In genomic region chr3:129441215-129441614, GRCh38 we compare ENCODE assay signal across 8 cellular contexts. TPM values are rescaled to one million over a fixed set of nuclear protein-coding genes. Genes with fewer than 3 reads are reported as not detected.
A peak's percentile ranks its signal among the peaks of the same experiment; 100 is the strongest.
DNase-seq lines count a peak whose midpoint lies in the region; ATAC-seq and TF ChIP-seq lines count a peak whose summit lies in the region.

No MANE protein-coding gene starts in this region.

- BruUV-seq in IMR-90 (replicated peaks; lab: Mats Ljungman, UMichigan), result no TSS peak

- dilution Hi-C loops in IMR-90 (cut with HindIII; ENCODE audit: low sequenced_read_pairs, unreplicated experiment), result no loop called here

- H3K56ac ChIP-seq in IMR-90 (ENCODE audit: extremely low read depth, insufficient read depth, low read length) (peak overlapping the region; percentile 83; the same call in 1 of the 2 replicates), mesendoderm (ENCODE audit: low read length) (peak overlapping the region; percentile 75)

- peak overlapping the region; percentile 92 for H2BK5ac ChIP-seq in IMR-90 (ENCODE audit: low read depth, low read length, poor library complexity, severe bottlenecking)
- H2BK5ac ChIP-seq in mesendoderm (ENCODE audit: low read length), result no peak overlapping the region

- no peaks in the 10 kb centered on the region for H4K20me1 ChIP-seq in IMR-90 (ENCODE audit: insufficient read depth, low read length)

- intact Hi-C loops in IMR-90 (cut with micrococcal nuclease), result loop anchor here (2.0 to 5.0 kb wide), 5 partner anchors 46 to 386 kb away; no protein-coding TSS in a partner anchor

- H3K79me2 ChIP-seq in mesendoderm (ENCODE audit: control insufficient read depth, insufficient read depth, low read length), result peaks cover 12% of the 10 kb centered on the region

- no peak for TF ChIP-seq RAD21 in IMR-90 (IDR thresholded peaks at IDR 0.05; ENCODE audit: low read length)

- H2AK5ac ChIP-seq in IMR-90 (ENCODE audit: low read depth, low read length) (peak overlapping the region; percentile 92), mesendoderm (ENCODE audit: low read length) (no peak overlapping the region)

- H3K4me1 ChIP-seq in IMR-90 (ENCODE audit: control insufficient read depth, insufficient read depth, low read length) (peaks cover 4% of the 10 kb centered on the region), mesendoderm (ENCODE audit: control insufficient read depth, low read depth, low read length) (peaks cover 6% of the 10 kb centered on the region)

- H2BK20ac ChIP-seq in IMR-90 (ENCODE audit: low read depth, low read length), result peak overlapping the region; percentile 61; the same call in 1 of the 2 replicates

- H4K5ac ChIP-seq in IMR-90 (ENCODE audit: low read depth, low read length) (peak overlapping the region; percentile 60; the same call in 1 of the 2 replicates), mesendoderm (ENCODE audit: low read length) (no peak overlapping the region)

- peak overlapping the region; percentile 81 for H3K14ac ChIP-seq in IMR-90 (replicated peaks; ENCODE audit: low read depth, low read length)

- H3K4me2 ChIP-seq in IMR-90 (ENCODE audit: low read depth, low read length) (peak overlapping the region; percentile 80), mesendoderm (ENCODE audit: low read length) (no peak overlapping the region)

- H3K79me1 ChIP-seq in IMR-90 (ENCODE audit: low read depth in 1 of 2, low read length in 2 of 2), result peaks cover 24 to 70% of the 10 kb centered on the region in 2 experiments
- H3K79me1 ChIP-seq in mesendoderm (ENCODE audit: low read length), result peaks cover 4% of the 10 kb centered on the region

- no peak for TF ChIP-seq POLR2A in IMR-90 (IDR thresholded peaks at IDR 0.05; ENCODE audit: low read depth, low read length)

- peak overlapping the region; percentile 79 for H3K9ac ChIP-seq in IMR-90 (ENCODE audit: low read depth, low read length)
- peak overlapping the region; percentile 93 for H3K9ac ChIP-seq in mesendoderm (ENCODE audit: low read length)

- CTCF ChIA-PET in IMR-90 (lab: Yijun Ruan, JAX), result interaction anchor here (0.9 to 1.8 kb wide), 4 partner anchors 31 to 58 kb away, joined by 3 to 6 read pairs (median 4); no protein-coding TSS in a partner anchor

- H3K27ac ChIP-seq in IMR-90 (ENCODE audit: insufficient read depth, low read length) (peak overlapping the region; percentile 81), mesendoderm (ENCODE audit: low read depth, low read length) (no peak overlapping the region)

- POLR2A ChIA-PET in IMR-90 (lab: Charles Lee; ENCODE audit: unreplicated experiment), result no interaction called here

- H2AFZ ChIP-seq in IMR-90 (replicated peaks; ENCODE audit: low read length, poor library complexity), result peak overlapping the region; percentile 76

- H4K8ac ChIP-seq in IMR-90 (ENCODE audit: low read depth in 2 of 2, low read length in 2 of 2), result peak overlapping the region; percentile 36 to 83; a peak in 3 of 4 replicates
- no peak overlapping the region for H4K8ac ChIP-seq in mesendoderm (ENCODE audit: low read depth, low read length)

- peak overlapping the region; percentile 83; the same call in 2 of the 3 replicates for H2BK15ac ChIP-seq in IMR-90 (ENCODE audit: low read depth, low read length)
- no peak overlapping the region for H2BK15ac ChIP-seq in mesendoderm (replicated peaks; ENCODE audit: low read depth)

- no peaks in the 10 kb centered on the region for H3K9me3 ChIP-seq in IMR-90 (ENCODE audit: control insufficient read depth, insufficient read depth, low read length)

- no peak overlapping the region for H2AK9ac ChIP-seq in IMR-90 (replicated peaks; ENCODE audit: low read depth, low read length, poor library complexity)

- DNase-seq in AML-193 (lab: John Stamatoyannopoulos, UW) (peak; percentile 31 to 59), IMR-90 (no peak), astrocyte of the cerebellum (ENCODE audit: low read depth) (no peak), mesendoderm (no peak), occipital lobe (lab: John Stamatoyannopoulos, UW) (no peak)
- DNase-seq in stimulated activated CD4-positive, alpha-beta T cell treated with anti-CD3 and anti-CD28 coated beads, Interleukin-12 subunit alpha, Interleukin-12 subunit beta, amount 100 ng/mL, for 4 hours, result no peak

- H3K18ac ChIP-seq in IMR-90 (ENCODE audit: low read depth, low read length) (peak overlapping the region; percentile 44; the same call in 1 of the 2 replicates), mesendoderm (ENCODE audit: low read length) (no peak overlapping the region)

- peak overlapping the region; percentile 92 for H3K4ac ChIP-seq in IMR-90 (ENCODE audit: low read depth, low read length)
- H3K4ac ChIP-seq in mesendoderm (ENCODE audit: low read depth, low read length), result no peak overlapping the region

- peak overlapping the region; percentile 40; the same call in 1 of the 2 replicates for H4K91ac ChIP-seq in IMR-90 (ENCODE audit: insufficient read depth, low read depth, low read length)

- ATAC-seq in IMR-90 (ENCODE audit: low read depth) (no peak), GM18517 (IDR thresholded peaks at IDR 0.05; ENCODE audit: unreplicated experiment) (no peak), GM21576 (IDR thresholded peaks at IDR 0.05; ENCODE audit: unreplicated experiment) (no peak)

- peaks cover 6% of the 10 kb centered on the region; the same call in 1 of the 2 replicates for H3K9me1 ChIP-seq in IMR-90 (ENCODE audit: insufficient read depth, low read length)

- H3K4me3 ChIP-seq in IMR-90 (ENCODE audit: insufficient read depth, low read depth, low read length) (peak overlapping the region; percentile 62), astrocyte of the cerebellum (ENCODE audit: low read depth, low read length) (peak overlapping the region; percentile 97), mesendoderm (ENCODE audit: low read length) (no peak overlapping the region)

- in situ Hi-C loops in IMR-90 (cut with MboI; ENCODE audit: low sequenced_read_pairs), result no loop called here
- in situ Hi-C loops in astrocyte of the cerebellum (cut with HindIII; ENCODE audit: low sequenced_read_pairs), result loop anchor here (25.0 kb wide), 1 partner anchor 396 kb away; no protein-coding TSS in a partner anchor

- no peaks in the 10 kb centered on the region for H3K27me3 ChIP-seq in IMR-90 (ENCODE audit: control insufficient read depth, insufficient read depth, low read length)
- no peaks in the 10 kb centered on the region for H3K27me3 ChIP-seq in mesendoderm (ENCODE audit: insufficient read depth, low read length, poor library complexity)

- TF ChIP-seq CTCF in IMR-90 (conservative IDR thresholded peaks at IDR 0.05; ENCODE audit: low read depth, low read length) (no peak), astrocyte of the cerebellum (IDR thresholded peaks at IDR 0.05; ENCODE audit: low read depth, low read length, missing control alignments) (no peak)

- H3K36me3 ChIP-seq in IMR-90 (ENCODE audit: control insufficient read depth, insufficient read depth, low read length), result peaks cover 6% of the 10 kb centered on the region; the same call in 1 of the 2 replicates
- peaks cover 2% of the 10 kb centered on the region for H3K36me3 ChIP-seq in mesendoderm (ENCODE audit: control insufficient read depth, insufficient read depth, low read length)

- H3K23ac ChIP-seq in IMR-90 (ENCODE audit: low read depth, low read length) (peak overlapping the region; percentile 97), mesendoderm (ENCODE audit: low read length) (no peak overlapping the region)

- H2BK120ac ChIP-seq in IMR-90 (ENCODE audit: low read depth, low read length), result peak overlapping the region; percentile 53
- H2BK120ac ChIP-seq in mesendoderm (ENCODE audit: low read depth, low read length), result no peak overlapping the region

- WGBS in IMR-90 (ENCODE audit: extremely low coverage in 2 of 2, insufficient read length in 1 of 2), 2 experiments, result 60% methylated on average over 1 of the region's 9 CpGs; no CpG with 5 or more reads in 1 of the 2 experiments
- WGBS in mesendoderm (ENCODE audit: extremely low coverage, insufficient coverage, low lambda C conversion rate), result no CpG with 5 or more reads among the region's 9 CpGs

TF ChIP-seq in IMR-90, 13 proteins besides CTCF, POLR2A, EP300 and RAD21:
- TF ChIP-seq CEBPB (IDR thresholded peaks at IDR 0.05; ENCODE audit: low read depth, low read length), result no peak
- 0 out of 2 replicates have a peak, but pooled peaks have one; percentile 10 for TF ChIP-seq MAFK (IDR thresholded peaks at IDR 0.05; ENCODE audit: low read depth, low read length)
TF ChIP-seq in IMR-90: peak in this region for 1.

RNA-seq across cellular contexts. Expression of gene IFT122, which starts 1.2 kb away (rescaled TPM):
- 27.2 and 28.0 TPM in 2 replicates for total RNA-seq in IMR-90 (2012; rRNA removed)
- 16.8 and 17.1 TPM in 2 replicates for polyA plus RNA-seq in IMR-90 (2012; rRNA removed)
- polyA plus RNA-seq in IMR-90 (2012; cell fraction: cytosol; rRNA removed), result 12.3 and 16.3 TPM in 2 replicates
- 63.8 and 113 TPM in 2 replicates for polyA plus RNA-seq in IMR-90 (2012; cell fraction: nucleus; rRNA removed; ENCODE audit: low replicate concordance)
- 14.8 TPM for polyA plus RNA-seq in mesendoderm (2013, experiment 1 of 2)
- 14.7 TPM for polyA plus RNA-seq in mesendoderm (2013, experiment 2 of 2)
- total RNA-seq in occipital lobe, result 23.7 TPM

RNA-seq across cellular contexts. Expression of gene MBD4, which starts 1.5 kb away (rescaled TPM):
- total RNA-seq in IMR-90 (2012; rRNA removed) (13.8 and 22.2 TPM in 2 replicates), occipital lobe (29.0 TPM)
- 14.9 and 15.0 TPM in 2 replicates for polyA plus RNA-seq in IMR-90 (2012; rRNA removed)
- polyA plus RNA-seq in IMR-90 (2012; cell fraction: cytosol; rRNA removed), result 6.9 and 10.6 TPM in 2 replicates
- polyA plus RNA-seq in IMR-90 (2012; cell fraction: nucleus; rRNA removed; ENCODE audit: low replicate concordance), result 30.3 and 65.5 TPM in 2 replicates
- polyA plus RNA-seq in mesendoderm (2013, experiment 1 of 2), result 44.4 TPM
- 43.9 TPM for polyA plus RNA-seq in mesendoderm (2013, experiment 2 of 2)

RNA-seq across cellular contexts. Expression of gene EFCAB12, which starts 12.8 kb away (rescaled TPM):
- total RNA-seq in IMR-90 (2012; rRNA removed) (under 0.01 TPM in 2 replicates), occipital lobe (0.16 TPM)
- 0.09 and 0.17 TPM in 2 replicates for polyA plus RNA-seq in IMR-90 (2012; rRNA removed)
- polyA plus RNA-seq in IMR-90 (2012; cell fraction: cytosol; rRNA removed), result 0.02 and 0.04 TPM in 2 replicates
- 0.41 and 0.62 TPM in 2 replicates for polyA plus RNA-seq in IMR-90 (2012; cell fraction: nucleus; rRNA removed; ENCODE audit: low replicate concordance)
- 0.29 TPM for polyA plus RNA-seq in mesendoderm (2013, experiment 1 of 2)
- polyA plus RNA-seq in mesendoderm (2013, experiment 2 of 2), result 0.35 TPM

Comparison
In these comparisons a context has a peak if more than half of its experiments do, and no peak if none do; other contexts are left out.
1. DNase-seq: peak in AML-193 (2 of 2); none in IMR-90 (single experiment), astrocyte of the cerebellum (single experiment), mesendoderm (single experiment), stimulated activated CD4-positive, alpha-beta T cell treated with anti-CD3 and anti-CD28 coated beads, Interleukin-12 subunit alpha, Interleukin-12 subunit beta, amount 100 ng/mL, for 4 hours (single experiment) and occipital lobe (single experiment).